ENCODE assay signal across 2 cellular contexts in genomic region chr10:7748637-7749036, GRCh38.
TF ChIP-seq lines count a peak whose summit lies in the region.

No MANE protein-coding gene starts in this region.

TF ChIP-seq in HCT116, 20 proteins besides CTCF, POLR2A, EP300 and RAD21:
- TF ChIP-seq CBX3 (IDR thresholded peaks at IDR 0.05; ENCODE audit: low read depth) = 0 out of 2 replicates have a peak, but pooled peaks have one; percentile 17
TF ChIP-seq in HCT116: peak in this region for 1; not testable (repeated sequence) for 19.

TF ChIP-seq in K562, 482 proteins besides CTCF, POLR2A, EP300 and RAD21:
- TF ChIP-seq KDM1A (IDR thresholded peaks at IDR 0.05) (0 out of 4 replicates have a peak, but pooled peaks of 1 of the 2 experiments have one; percentile 18), EGR1 (conservative IDR thresholded peaks at IDR 0.05) (peak; percentile 69)
